8 cellular contexts compared by ENCODE assay signal in genomic region chr18:9612989-9613388, GRCh38. TPM values are rescaled to one million over a fixed set of nuclear protein-coding genes. Genes with fewer than 3 reads are reported as not detected.
DNase-seq lines count a peak whose midpoint lies in the region; ATAC-seq and TF ChIP-seq lines count a peak whose summit lies in the region.

No MANE protein-coding gene starts in this region.

- H3K4me3 ChIP-seq in RWPE2 (ENCODE audit: severe bottlenecking): peak overlapping the region; percentile 94
- peak overlapping the region; percentile 67 to 91 (median 76) for H3K4me3 ChIP-seq in fibroblast of lung (replicated peaks in 1 of 4; ENCODE audit: control extremely low read depth in 1 of 4, insufficient read depth in 1 of 4, low read depth in 3 of 4, low read length in 4 of 4)
- H3K4me3 ChIP-seq in skeletal muscle cell (ENCODE audit: low read depth, low read length): peak overlapping the region; percentile 81

- no peak for ATAC-seq in RWPE2 (ENCODE audit: low read depth)
- no peak for ATAC-seq in HG02970 (IDR thresholded peaks at IDR 0.05; ENCODE audit: low FRiP score, unreplicated experiment)

- in situ Hi-C loops in GM13977 (cut with MboI; ENCODE audit: low pct_unique_long_range_greater_than_20kb, low sequenced_read_pairs, unreplicated experiment): no loop called here

- H3K9me3 ChIP-seq in RWPE2 (ENCODE audit: severe bottlenecking) (no peaks in the 10 kb centered on the region), fibroblast of lung (ENCODE audit: control insufficient read depth, insufficient read depth, low read depth, low read length) (no peaks in the 10 kb centered on the region)

- H3K36me3 ChIP-seq in RWPE2 (ENCODE audit: low read depth) (peaks cover 49% of the 10 kb centered on the region), fibroblast of lung (ENCODE audit: control insufficient read depth, insufficient read depth, low read length) (peaks cover 3% of the 10 kb centered on the region)

- H3K27me3 ChIP-seq in RWPE2 (ENCODE audit: insufficient read depth, poor library complexity, severe bottlenecking) (no peaks in the 10 kb centered on the region), fibroblast of lung (ENCODE audit: control insufficient read depth, insufficient read depth, low read length) (no peaks in the 10 kb centered on the region)

- H2AFZ ChIP-seq in fibroblast of lung (ENCODE audit: low read length): no peak overlapping the region

- peaks cover 61% of the 10 kb centered on the region for H3K79me2 ChIP-seq in fibroblast of lung (ENCODE audit: control insufficient read depth, insufficient read depth, low read length)

- TF ChIP-seq CTCF in GM13977 (IDR thresholded peaks at IDR 0.05; ENCODE audit: extremely low read depth, insufficient read depth, missing control alignments) (no peak), RWPE2 (IDR thresholded peaks at IDR 0.05; ENCODE audit: poor library complexity, severe bottlenecking) (no peak), fibroblast of lung (conservative IDR thresholded peaks at IDR 0.05 in 1 of 2, IDR thresholded peaks at IDR 0.05 in 1 of 2; ENCODE audit: low read depth in 1 of 2, low read length in 2 of 2) (no peak)

- peak overlapping the region; percentile 85 for H3K4me2 ChIP-seq in fibroblast of lung (ENCODE audit: extremely low read depth, insufficient read depth, low read length)

- DNase-seq in GM13977 (ENCODE audit: low spot score): peak; percentile 40
- DNase-seq in RWPE2 (ENCODE audit: low spot score): no peak
- no peak for DNase-seq in fibroblast of lung (ENCODE audit: low read depth in 2 of 2)
- no peak for DNase-seq in skeletal muscle cell (ENCODE audit: low read depth)
- no peak for DNase-seq in COLO668 (lab: John Stamatoyannopoulos, UW; ENCODE audit: unreplicated experiment)
- no peak for DNase-seq in NCI-H1105 treated with DMSO at 0.1 percent for 48 hours (lab: John Stamatoyannopoulos, UW)
- no peak for DNase-seq in iPS-NIHi7 (ENCODE audit: extremely low spot score)

- H3K4me1 ChIP-seq in RWPE2 (ENCODE audit: insufficient read depth, poor library complexity, severe bottlenecking) (peaks cover 67% of the 10 kb centered on the region), fibroblast of lung (ENCODE audit: control insufficient read depth, extremely low read depth, insufficient read depth, low read length) (peaks cover 10% of the 10 kb centered on the region)

- H3K27ac ChIP-seq in RWPE2 (ENCODE audit: poor library complexity, severe bottlenecking): peak overlapping the region; percentile 98
- H3K27ac ChIP-seq in fibroblast of lung (ENCODE audit: insufficient read depth, low read length): no peak overlapping the region

- peaks cover 2% of the 10 kb centered on the region for H4K20me1 ChIP-seq in fibroblast of lung (ENCODE audit: control insufficient read depth, extremely low read depth, insufficient read depth, low read length)

- no peak overlapping the region for H3K9ac ChIP-seq in fibroblast of lung (ENCODE audit: insufficient read depth, low read length)

RNA-seq across cellular contexts. Expression of gene PPP4R1, which starts 1.4 kb away (rescaled TPM):
- total RNA-seq in fibroblast of lung: 90.9 and 108 TPM in 2 replicates
- polyA plus RNA-seq in fibroblast of lung: 83.5 and 92.6 TPM in 2 replicates
- 57.9 and 59.3 TPM in 2 replicates for polyA plus RNA-seq in fibroblast of lung (2012)
- polyA minus RNA-seq in fibroblast of lung (ENCODE audit: low replicate concordance): 90.4 and 187 TPM in 2 replicates
